ENCODE assay signal across 13 cellular contexts in the genomic region with DNA sequence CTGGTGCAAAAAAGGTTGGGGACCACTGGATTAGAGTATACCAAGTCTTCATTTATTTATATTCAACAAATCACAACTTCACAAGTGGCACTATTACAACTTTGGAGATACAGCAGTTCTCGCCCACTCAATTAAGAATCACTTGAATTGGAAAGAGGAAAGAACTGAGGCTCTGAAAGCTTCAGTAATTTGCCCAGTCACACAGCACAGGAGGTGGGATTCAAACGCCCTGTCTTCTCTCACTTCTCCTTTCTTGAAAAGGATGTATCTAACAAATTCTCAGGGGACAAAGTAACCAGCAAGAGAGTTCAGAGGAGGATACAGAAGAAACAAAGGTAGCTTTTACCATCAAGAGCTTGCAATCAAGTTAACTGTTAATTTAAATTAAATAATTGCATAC.
DNase-seq lines count a peak whose midpoint lies in the region; ATAC-seq and TF ChIP-seq lines count a peak whose summit lies in the region.
"Had no signal": no experiment of that assay in that cellular context is flagged by ENCODE, and none has a peak within 500 bp of the region (broad histone marks: within the 10 kb centered on the region; RNA-seq: fewer than 3 reads in every experiment).

No MANE protein-coding gene starts in this region.

- H3K27me3 ChIP-seq in WERI-Rb-1 (ENCODE audit: insufficient read depth, low read depth, severe bottlenecking) = no peaks in the 10 kb centered on the region

- H3K9me3 ChIP-seq in WERI-Rb-1 (ENCODE audit: severe bottlenecking) = no peaks in the 10 kb centered on the region

- H3K27ac ChIP-seq in WERI-Rb-1 = no peak overlapping the region

- TF ChIP-seq CTCF in GM12864 (IDR thresholded peaks at IDR 0.05; ENCODE audit: low read depth, low read length, missing control alignments) = no peak
- no peak for TF ChIP-seq CTCF in WERI-Rb-1 (IDR thresholded peaks at IDR 0.05; ENCODE audit: low read depth, low read length)

- H3K4me3 ChIP-seq in GM12864 (ENCODE audit: low read depth, low read length) = peak overlapping the region; percentile 34
- H3K4me3 ChIP-seq in WERI-Rb-1 (ENCODE audit: low read depth, low read length) = no peak overlapping the region

- no peaks in the 10 kb centered on the region for H3K36me3 ChIP-seq in WERI-Rb-1

- peak; percentile 70 for DNase-seq in GM12864 (ENCODE audit: low read depth)
- peak; percentile 7 for DNase-seq in OCI-M1 (lab: John Stamatoyannopoulos, UW)
- no peak for DNase-seq in WERI-Rb-1
- no peak for DNase-seq in NCI-H2081 treated with DMSO at 0.1 percent for 48 hours (lab: John Stamatoyannopoulos, UW)
- no peak for DNase-seq in NCI-H2171 (lab: John Stamatoyannopoulos, UW)
- DNase-seq: activated CD8-positive, alpha-beta memory T cell treated with anti-CD3 and anti-CD28 coated beads, Interleukin-2, amount 50 U/mL, for 4 hours; CD8-positive, alpha-beta T cell; central memory CD4-positive, alpha-beta T cell; glutamatergic neuron; Right ventricle myocardium superior had no signal

- ATAC-seq in GM19468 (IDR thresholded peaks at IDR 0.05; ENCODE audit: extremely low read depth, unreplicated experiment) (peak; percentile 57), HG03066 (IDR thresholded peaks at IDR 0.05; ENCODE audit: low read depth, unreplicated experiment) (peak; percentile 48), SK-N-SH treated with all-trans-retinoic acid at 6 μM for 48 hours (no peak)
- ATAC-seq: CD8-positive, alpha-beta T cell had no signal

TF ChIP-seq in SK-N-SH treated with all-trans-retinoic acid at 6 μM for 48 hours, 23 proteins besides CTCF, POLR2A, EP300 and RAD21:
- TF ChIP-seq ZNF70 (CRISPR knock-in tag; IDR thresholded peaks at IDR 0.05) (no peak), GLIS3 (CRISPR knock-in tag; IDR thresholded peaks at IDR 0.05) (no peak), ZFP3 (CRISPR knock-in tag; IDR thresholded peaks at IDR 0.05) (no peak), ZNF8 (CRISPR knock-in tag; IDR thresholded peaks at IDR 0.05) (no peak), SNAI2 (CRISPR knock-in tag; IDR thresholded peaks at IDR 0.05) (no peak), ESRRG (CRISPR knock-in tag; IDR thresholded peaks at IDR 0.05) (no peak), PPARA (CRISPR knock-in tag; IDR thresholded peaks at IDR 0.05; ENCODE audit: borderline replicate concordance) (no peak), BACH2 (CRISPR knock-in tag; IDR thresholded peaks at IDR 0.05; ENCODE audit: borderline replicate concordance) (no peak), CSDC2 (CRISPR knock-in tag; IDR thresholded peaks at IDR 0.05) (no peak)
- TF ChIP-seq, protein P1, sequence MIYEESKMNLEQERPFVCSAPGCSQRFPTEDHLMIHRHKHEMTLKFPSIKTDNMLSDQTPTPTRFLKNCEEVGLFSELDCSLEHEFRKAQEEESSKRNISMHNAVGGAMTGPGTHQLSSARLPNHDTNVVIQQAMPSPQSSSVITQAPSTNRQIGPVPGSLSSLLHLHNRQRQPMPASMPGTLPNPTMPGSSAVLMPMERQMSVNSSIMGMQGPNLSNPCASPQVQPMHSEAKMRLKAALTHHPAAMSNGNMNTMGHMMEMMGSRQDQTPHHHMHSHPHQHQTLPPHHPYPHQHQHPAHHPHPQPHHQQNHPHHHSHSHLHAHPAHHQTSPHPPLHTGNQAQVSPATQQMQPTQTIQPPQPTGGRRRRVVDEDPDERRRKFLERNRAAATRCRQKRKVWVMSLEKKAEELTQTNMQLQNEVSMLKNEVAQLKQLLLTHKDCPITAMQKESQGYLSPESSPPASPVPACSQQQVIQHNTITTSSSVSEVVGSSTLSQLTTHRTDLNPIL (CRISPR knock-in tag; IDR thresholded peaks at IDR 0.05; ENCODE audit: low read depth) = no peak
- TF ChIP-seq, protein P2, sequence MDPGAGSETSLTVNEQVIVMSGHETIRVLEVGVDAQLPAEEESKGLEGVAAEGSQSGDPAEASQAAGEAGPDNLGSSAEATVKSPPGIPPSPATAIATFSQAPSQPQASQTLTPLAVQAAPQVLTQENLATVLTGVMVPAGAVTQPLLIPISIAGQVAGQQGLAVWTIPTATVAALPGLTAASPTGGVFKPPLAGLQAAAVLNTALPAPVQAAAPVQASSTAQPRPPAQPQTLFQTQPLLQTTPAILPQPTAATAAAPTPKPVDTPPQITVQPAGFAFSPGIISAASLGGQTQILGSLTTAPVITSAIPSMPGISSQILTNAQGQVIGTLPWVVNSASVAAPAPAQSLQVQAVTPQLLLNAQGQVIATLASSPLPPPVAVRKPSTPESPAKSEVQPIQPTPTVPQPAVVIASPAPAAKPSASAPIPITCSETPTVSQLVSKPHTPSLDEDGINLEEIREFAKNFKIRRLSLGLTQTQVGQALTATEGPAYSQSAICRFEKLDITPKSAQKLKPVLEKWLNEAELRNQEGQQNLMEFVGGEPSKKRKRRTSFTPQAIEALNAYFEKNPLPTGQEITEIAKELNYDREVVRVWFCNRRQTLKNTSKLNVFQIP (CRISPR knock-in tag; IDR thresholded peaks at IDR 0.05; ENCODE audit: borderline replicate concordance, low read depth) = no peak

Comparison
In these comparisons a context has a peak if more than half of its experiments do, and no peak if none do; other contexts are left out.
1. DNase-seq: peak in GM12864 (single experiment) and OCI-M1 (single experiment); none in WERI-Rb-1 (single experiment), NCI-H2081 treated with DMSO at 0.1 percent for 48 hours (single experiment) and NCI-H2171 (single experiment).